ENCODE assay signal across 2 cellular contexts in the genomic region with DNA sequence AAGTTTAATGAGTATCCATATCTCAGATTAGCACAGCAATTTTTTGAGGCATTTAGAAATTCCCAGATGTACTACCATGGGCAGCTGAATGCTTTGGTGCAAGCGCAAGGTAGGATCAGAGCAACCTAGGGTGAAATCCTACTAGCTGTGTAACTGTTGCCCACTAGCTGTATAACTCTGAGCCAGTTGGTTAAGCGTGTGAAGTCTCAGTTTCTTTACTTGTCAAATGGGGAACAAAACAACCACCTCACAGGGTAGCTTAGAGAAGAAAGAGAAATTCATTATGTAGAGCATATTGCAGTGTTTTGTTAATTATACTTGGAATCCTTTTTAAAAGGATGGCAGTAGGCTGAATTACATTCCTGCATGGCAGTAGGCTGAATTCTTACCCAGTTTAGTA.
A peak's percentile ranks its signal among the peaks of the same experiment; 100 is the strongest.
TF ChIP-seq lines count a peak whose summit lies in the region.

No MANE protein-coding gene starts in this region.

TF ChIP-seq in SK-N-SH, 30 proteins besides CTCF, POLR2A, EP300 and RAD21 (continued from another document):
- no peak for TF ChIP-seq ZBTB33 (IDR thresholded peaks at IDR 0.05; ENCODE audit: borderline replicate concordance, low read depth)
- TF ChIP-seq RCOR1 (IDR thresholded peaks at IDR 0.05; ENCODE audit: low read length) = no peak
- TF ChIP-seq, protein P1, sequence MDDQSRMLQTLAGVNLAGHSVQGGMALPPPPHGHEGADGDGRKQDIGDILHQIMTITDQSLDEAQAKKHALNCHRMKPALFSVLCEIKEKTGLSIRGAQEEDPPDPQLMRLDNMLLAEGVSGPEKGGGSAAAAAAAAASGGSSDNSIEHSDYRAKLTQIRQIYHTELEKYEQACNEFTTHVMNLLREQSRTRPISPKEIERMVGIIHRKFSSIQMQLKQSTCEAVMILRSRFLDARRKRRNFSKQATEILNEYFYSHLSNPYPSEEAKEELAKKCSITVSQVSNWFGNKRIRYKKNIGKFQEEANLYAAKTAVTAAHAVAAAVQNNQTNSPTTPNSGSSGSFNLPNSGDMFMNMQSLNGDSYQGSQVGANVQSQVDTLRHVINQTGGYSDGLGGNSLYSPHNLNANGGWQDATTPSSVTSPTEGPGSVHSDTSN (IDR thresholded peaks at IDR 0.05) = no peak
- TF ChIP-seq GATA2 (CRISPR knock-in tag; IDR thresholded peaks at IDR 0.05) = no peak
- no peak for TF ChIP-seq JUND (IDR thresholded peaks at IDR 0.05)

TF ChIP-seq in GM12878, 131 proteins besides CTCF, POLR2A, EP300 and RAD21:
- TF ChIP-seq, protein P2, sequence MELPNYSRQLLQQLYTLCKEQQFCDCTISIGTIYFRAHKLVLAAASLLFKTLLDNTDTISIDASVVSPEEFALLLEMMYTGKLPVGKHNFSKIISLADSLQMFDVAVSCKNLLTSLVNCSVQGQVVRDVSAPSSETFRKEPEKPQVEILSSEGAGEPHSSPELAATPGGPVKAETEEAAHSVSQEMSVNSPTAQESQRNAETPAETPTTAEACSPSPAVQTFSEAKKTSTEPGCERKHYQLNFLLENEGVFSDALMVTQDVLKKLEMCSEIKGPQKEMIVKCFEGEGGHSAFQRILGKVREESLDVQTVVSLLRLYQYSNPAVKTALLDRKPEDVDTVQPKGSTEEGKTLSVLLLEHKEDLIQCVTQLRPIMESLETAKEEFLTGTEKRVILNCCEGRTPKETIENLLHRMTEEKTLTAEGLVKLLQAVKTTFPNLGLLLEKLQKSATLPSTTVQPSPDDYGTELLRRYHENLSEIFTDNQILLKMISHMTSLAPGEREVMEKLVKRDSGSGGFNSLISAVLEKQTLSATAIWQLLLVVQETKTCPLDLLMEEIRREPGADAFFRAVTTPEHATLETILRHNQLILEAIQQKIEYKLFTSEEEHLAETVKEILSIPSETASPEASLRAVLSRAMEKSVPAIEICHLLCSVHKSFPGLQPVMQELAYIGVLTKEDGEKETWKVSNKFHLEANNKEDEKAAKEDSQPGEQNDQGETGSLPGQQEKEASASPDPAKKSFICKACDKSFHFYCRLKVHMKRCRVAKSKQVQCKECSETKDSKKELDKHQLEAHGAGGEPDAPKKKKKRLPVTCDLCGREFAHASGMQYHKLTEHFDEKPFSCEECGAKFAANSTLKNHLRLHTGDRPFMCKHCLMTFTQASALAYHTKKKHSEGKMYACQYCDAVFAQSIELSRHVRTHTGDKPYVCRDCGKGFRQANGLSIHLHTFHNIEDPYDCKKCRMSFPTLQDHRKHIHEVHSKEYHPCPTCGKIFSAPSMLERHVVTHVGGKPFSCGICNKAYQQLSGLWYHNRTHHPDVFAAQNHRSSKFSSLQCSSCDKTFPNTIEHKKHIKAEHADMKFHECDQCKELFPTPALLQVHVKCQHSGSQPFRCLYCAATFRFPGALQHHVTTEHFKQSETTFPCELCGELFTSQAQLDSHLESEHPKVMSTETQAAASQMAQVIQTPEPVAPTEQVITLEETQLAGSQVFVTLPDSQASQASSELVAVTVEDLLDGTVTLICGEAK (IDR thresholded peaks at IDR 0.05; ENCODE audit: borderline replicate concordance) = no peak
- TF ChIP-seq SMARCA5 (IDR thresholded peaks at IDR 0.05) = 0 out of 2 replicates have a peak, but pooled peaks have one; percentile 27
- TF ChIP-seq RB1 (IDR thresholded peaks at IDR 0.05; ENCODE audit: borderline replicate concordance) = no peak
- no peak for TF ChIP-seq SMAD1 (IDR thresholded peaks at IDR 0.05; ENCODE audit: low read depth, partially characterized antibody)
